In the genomic region with DNA sequence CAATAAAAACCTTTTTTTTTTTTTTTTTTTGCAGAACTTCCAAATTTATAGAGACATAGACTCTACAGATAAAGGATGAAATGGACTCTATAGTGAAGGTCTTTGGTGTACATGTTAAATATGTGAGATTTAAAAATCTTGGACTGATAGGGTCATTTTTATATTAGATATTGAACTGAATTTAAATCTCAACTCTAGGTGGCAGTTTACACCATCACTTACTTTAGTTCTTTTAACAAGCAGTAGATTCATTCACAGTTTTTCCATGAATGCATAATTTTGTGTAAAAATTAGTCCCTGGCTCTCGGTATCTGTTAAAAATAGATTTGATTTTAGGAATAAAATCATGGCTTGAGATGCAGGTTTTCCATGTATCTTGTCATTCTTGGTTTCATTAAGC, we compare ENCODE assay signal across 14 cellular contexts. TPM values are rescaled to one million over a fixed set of nuclear protein-coding genes. Genes with fewer than 3 reads are reported as not detected.
DNase-seq lines count a peak whose midpoint lies in the region; ATAC-seq lines count a peak whose summit lies in the region.
"Had no signal": no experiment of that assay in that cellular context is flagged by ENCODE, and none has a peak within 500 bp of the region (broad histone marks: within the 10 kb centered on the region; RNA-seq: fewer than 3 reads in every experiment).

No MANE protein-coding gene starts in this region.

- H3K9me3 Mint-ChIP-seq in natural killer cell treated with Interleukin-12 subunit alpha and Interleukin-12 subunit beta and Interleukin-15 and Interleukin-18, amount 100 ng/mL, for 72 hours, result no peaks in the 10 kb centered on the region
- H3K9me3 Mint-ChIP-seq: stimulated activated effector memory CD8-positive, alpha-beta T cell treated with anti-CD3 and anti-CD28 coated beads, Interleukin-12 subunit alpha, Interleukin-12 subunit beta, amount 100 ng/mL, for 72 hours had no signal

- in situ Hi-C loops in ACHN (cut with HindIII; ENCODE audit: low pct_ligation_motif_present, low pct_unique_long_range_greater_than_20kb, low sequenced_read_pairs), result no loop called here

- ATAC-seq in stimulated activated naive CD8-positive, alpha-beta T cell treated with anti-CD3 and anti-CD28 coated beads, Interleukin-15, Interleukin-2, amounts not matched to agents 100 U/mL and 50 U/mL, for 24 hours, result no peak
- no peak for ATAC-seq in HG02970 (IDR thresholded peaks at IDR 0.05; ENCODE audit: low FRiP score, unreplicated experiment)
- ATAC-seq in natural killer cell treated with Interleukin-12 subunit alpha and Interleukin-12 subunit beta and Interleukin-15 and Interleukin-18, amount 100 ng/mL, for 72 hours, result no peak
- ATAC-seq: pancreas; stimulated activated effector memory CD8-positive, alpha-beta T cell treated with anti-CD3 and anti-CD28 coated beads, Interleukin-12 subunit alpha, Interleukin-12 subunit beta, amount 100 ng/mL, for 72 hours had no signal

- DNase-seq in ACHN (peak; percentile 45), ELR (ENCODE audit: low read depth) (peak; percentile 42), RPMI7951 (ENCODE audit: low read depth) (peak; percentile 14), fibroblast of peridontal ligament (ENCODE audit: extremely low read depth) (peak; percentile 68), GM19238 (ENCODE audit: insufficient read length, low spot score) (no peak)
- no peak for DNase-seq in stimulated activated naive CD8-positive, alpha-beta T cell treated with anti-CD3 and anti-CD28 coated beads, Interleukin-15, Interleukin-2, amounts not matched to agents 100 U/mL and 50 U/mL, for 24 hours
- no peak for DNase-seq in natural killer cell treated with Interleukin-12 subunit alpha and Interleukin-12 subunit beta and Interleukin-15 and Interleukin-18, amount 100 ng/mL, for 72 hours (ENCODE audit: low spot score)
- DNase-seq: activated gamma-delta T cell treated with Interleukin-2 at 50 U/mL for 16 hours, colonic mucosa, NCI-H774, pancreas had no signal

- peaks cover 10% of the 10 kb centered on the region in 2 donors for H3K27me3 Mint-ChIP-seq in natural killer cell treated with Interleukin-12 subunit alpha and Interleukin-12 subunit beta and Interleukin-15 and Interleukin-18, amount 100 ng/mL, for 72 hours

- H3K4me3 Mint-ChIP-seq in natural killer cell treated with Interleukin-12 subunit alpha and Interleukin-12 subunit beta and Interleukin-15 and Interleukin-18, amount 100 ng/mL, for 72 hours, result no peak overlapping the region
- H3K4me3 Mint-ChIP-seq: stimulated activated effector memory CD8-positive, alpha-beta T cell treated with anti-CD3 and anti-CD28 coated beads, Interleukin-12 subunit alpha, Interleukin-12 subunit beta, amount 100 ng/mL, for 72 hours had no signal

- no peaks in the 10 kb centered on the region for H3K4me1 Mint-ChIP-seq in natural killer cell treated with Interleukin-12 subunit alpha and Interleukin-12 subunit beta and Interleukin-15 and Interleukin-18, amount 100 ng/mL, for 72 hours (ENCODE audit: low read depth in 2 of 2)
- H3K4me1 Mint-ChIP-seq: stimulated activated effector memory CD8-positive, alpha-beta T cell treated with anti-CD3 and anti-CD28 coated beads, Interleukin-12 subunit alpha, Interleukin-12 subunit beta, amount 100 ng/mL, for 72 hours had no signal

- H3K27ac Mint-ChIP-seq in natural killer cell treated with Interleukin-12 subunit alpha and Interleukin-12 subunit beta and Interleukin-15 and Interleukin-18, amount 100 ng/mL, for 72 hours, result no peak overlapping the region
- H3K27ac Mint-ChIP-seq: stimulated activated effector memory CD8-positive, alpha-beta T cell treated with anti-CD3 and anti-CD28 coated beads, Interleukin-12 subunit alpha, Interleukin-12 subunit beta, amount 100 ng/mL, for 72 hours had no signal

- no peaks in the 10 kb centered on the region for H3K36me3 Mint-ChIP-seq in natural killer cell treated with Interleukin-12 subunit alpha and Interleukin-12 subunit beta and Interleukin-15 and Interleukin-18, amount 100 ng/mL, for 72 hours
- H3K36me3 Mint-ChIP-seq: stimulated activated effector memory CD8-positive, alpha-beta T cell treated with anti-CD3 and anti-CD28 coated beads, Interleukin-12 subunit alpha, Interleukin-12 subunit beta, amount 100 ng/mL, for 72 hours had no signal

RNA-seq across cellular contexts. Expression of a gene that starts 31.1 kb away (rescaled TPM):
- 51.3 and 54.5 TPM in 2 replicates for total RNA-seq in RPMI7951 (2014; rRNA removed; shearing (Covaris generic))
- total RNA-seq in natural killer cell treated with Interleukin-12 subunit alpha and Interleukin-12 subunit beta and Interleukin-15 and Interleukin-18, amount 100 ng/mL, for 72 hours, result 10 to 100 TPM; 32.2 to 34.2 TPM

RNA-seq across cellular contexts. Expression of a gene that starts 56.3 kb away (rescaled TPM):
- not detected in 2 replicates for total RNA-seq in RPMI7951 (2014; rRNA removed; shearing (Covaris generic))
- total RNA-seq in natural killer cell treated with Interleukin-12 subunit alpha and Interleukin-12 subunit beta and Interleukin-15 and Interleukin-18, amount 100 ng/mL, for 72 hours, result not detected
- total RNA-seq: colonic mucosa; pancreas; T-helper 1 cell treated with Interleukin-12 subunit alpha and Interleukin-12 subunit beta and Interleukin-4 antibody, amounts not matched to agents 30 ng/mL and 1 ng/mL, for 36 hours had no signal

Comparison
In these comparisons a context has a peak if more than half of its experiments do, and no peak if none do; other contexts are left out.
1. DNase-seq: peak in ACHN (single experiment), ELR (single experiment), RPMI7951 (single experiment) and fibroblast of peridontal ligament (single experiment); none in stimulated activated naive CD8-positive, alpha-beta T cell treated with anti-CD3 and anti-CD28 coated beads, Interleukin-15, Interleukin-2, amounts not matched to agents 100 U/mL and 50 U/mL, for 24 hours (single experiment), GM19238 (single experiment) and natural killer cell treated with Interleukin-12 subunit alpha and Interleukin-12 subunit beta and Interleukin-15 and Interleukin-18, amount 100 ng/mL, for 72 hours (single experiment).